ENCODE assay signal across 13 cellular contexts in genomic region chr6:106591111-106591825, GRCh38. TPM values are rescaled to one million over a fixed set of nuclear protein-coding genes. Genes with fewer than 3 reads are reported as not detected.
DNase-seq lines count a peak whose midpoint lies in the region; ATAC-seq lines count a peak whose summit lies in the region.
"Had no signal": no experiment of that assay in that cellular context is flagged by ENCODE, and none has a peak within 500 bp of the region (broad histone marks: within the 10 kb centered on the region; RNA-seq: fewer than 3 reads in every experiment).

No MANE protein-coding gene starts in this region.

- no peaks in the 10 kb centered on the region for H3K27me3 ChIP-seq in SJSA1 (replicated peaks)

- DNase-seq in GM04503 (ENCODE audit: low read depth), result peak; percentile 82
- peak in 1 of 2 experiments; percentile 47 for DNase-seq in SJSA1 (ENCODE audit: low read depth in 1 of 2, low spot score in 2 of 2)
- DNase-seq in fibroblast of gingiva (ENCODE audit: low read depth), result peak; percentile 90
- DNase-seq in sciatic nerve (ENCODE audit: low spot score), result no peak
- DNase-seq in anterior cingulate cortex (lab: John Stamatoyannopoulos, UW), result no peak
- no peak for DNase-seq in stimulated activated CD4-positive, alpha-beta T cell treated with anti-CD3 and anti-CD28 coated beads, Interleukin-1b, Interleukin-23, amount 100 ng/mL, for 48 hours
- no peak for DNase-seq in iPS-NIHi11 (ENCODE audit: low spot score)
- DNase-seq in GM19238 (ENCODE audit: insufficient read length, low spot score), result no peak
- DNase-seq: activated CD4-positive, alpha-beta T cell treated with anti-CD3 and anti-CD28 coated beads, Interleukin-2, amount 50 U/mL, for 4 hours; NCI-H1048; NCI-H526 treated with DMSO at 0.1 percent for 48 hours had no signal

- H3K9me3 ChIP-seq in SJSA1 (replicated peaks), result no peaks in the 10 kb centered on the region

- ATAC-seq in sciatic nerve, result peak; percentile 24
- ATAC-seq: natural killer cell treated with Interleukin-12 subunit alpha and Interleukin-12 subunit beta and Interleukin-15 and Interleukin-18, amount 100 ng/mL, for 72 hours; stimulated activated effector memory CD8-positive, alpha-beta T cell treated with anti-CD3 and anti-CD28 coated beads, Interleukin-12 subunit alpha, Interleukin-12 subunit beta, amount 100 ng/mL, for 72 hours had no signal

- intact Hi-C loops in sciatic nerve (cut with DNase I), result no loop called here

- peaks cover 16% of the 10 kb centered on the region for H3K4me1 ChIP-seq in SJSA1 (replicated peaks)

- H3K36me3 ChIP-seq in SJSA1, result 0 out of 2 replicates have a peak, but pooled peaks cover 3% of the 10 kb centered on the region

- no peak overlapping the region for H3K4me3 ChIP-seq in SJSA1

- peak overlapping the region; percentile 53 for H3K27ac ChIP-seq in SJSA1

RNA-seq across cellular contexts. Expression of gene RTN4IP1, which starts 38.0 kb away (rescaled TPM):
- total RNA-seq in SJSA1 (2014; rRNA removed; shearing (Covaris generic)), result 9.1 and 12.8 TPM in 2 replicates
- total RNA-seq in sciatic nerve, result 5.5 TPM

RNA-seq across cellular contexts. Expression of gene QRSL1, which starts 38.1 kb away (rescaled TPM):
- 15.0 and 19.3 TPM in 2 replicates for total RNA-seq in SJSA1 (2014; rRNA removed; shearing (Covaris generic))
- total RNA-seq in sciatic nerve, result 12.4 TPM

Comparison
In these comparisons a context has a peak if more than half of its experiments do, and no peak if none do; other contexts are left out.
1. DNase-seq: peak in GM04503 (single experiment) and fibroblast of gingiva (single experiment); none in sciatic nerve (single experiment), anterior cingulate cortex (0 of 58), stimulated activated CD4-positive, alpha-beta T cell treated with anti-CD3 and anti-CD28 coated beads, Interleukin-1b, Interleukin-23, amount 100 ng/mL, for 48 hours (single experiment), iPS-NIHi11 (single experiment) and GM19238 (single experiment).